ENCODE assay signal across 2 cellular contexts in genomic region chr12:112149596-112149995, GRCh38.
TF ChIP-seq lines count a peak whose summit lies in the region.

No MANE protein-coding gene starts in this region.

TF ChIP-seq in HepG2, 621 proteins besides CTCF, POLR2A, EP300 and RAD21:
- no peak for TF ChIP-seq ATF6 (CRISPR knock-in tag; conservative IDR thresholded peaks at IDR 0.05)
- TF ChIP-seq ZNF225 (CRISPR knock-in tag; IDR thresholded peaks at IDR 0.05): no peak
- TF ChIP-seq SAP130 (CRISPR knock-in tag; IDR thresholded peaks at IDR 0.05; ENCODE audit: low read depth): no peak
- TF ChIP-seq AKAP8 (CRISPR knock-in tag; IDR thresholded peaks at IDR 0.05): no peak
- no peak for TF ChIP-seq TOPORS (CRISPR knock-in tag; IDR thresholded peaks at IDR 0.05)
- TF ChIP-seq FOXP4 (CRISPR knock-in tag; IDR thresholded peaks at IDR 0.05): no peak
- TF ChIP-seq ZNF367 (CRISPR knock-in tag; IDR thresholded peaks at IDR 0.05; ENCODE audit: borderline replicate concordance): no peak
- no peak for TF ChIP-seq SRSF4 (IDR thresholded peaks at IDR 0.05; ENCODE audit: low read depth, low read length, poor library complexity, severe bottlenecking)
- no peak for TF ChIP-seq AHDC1 (CRISPR knock-in tag; IDR thresholded peaks at IDR 0.05; ENCODE audit: borderline replicate concordance)
- TF ChIP-seq TFDP2 (CRISPR knock-in tag; IDR thresholded peaks at IDR 0.05): no peak
- no peak for TF ChIP-seq E2F5 (CRISPR knock-in tag; conservative IDR thresholded peaks at IDR 0.05)
- TF ChIP-seq ZNF780A (CRISPR knock-in tag; IDR thresholded peaks at IDR 0.05): no peak
- no peak for TF ChIP-seq ZNF382 (CRISPR knock-in tag; IDR thresholded peaks at IDR 0.05; ENCODE audit: borderline replicate concordance)
- TF ChIP-seq PCBP1 (IDR thresholded peaks at IDR 0.05; ENCODE audit: borderline replicate concordance, low read depth, low read length): no peak
- no peak for TF ChIP-seq ONECUT2 (CRISPR knock-in tag; IDR thresholded peaks at IDR 0.05)

TF ChIP-seq in HEK293T, 16 proteins besides CTCF, POLR2A, EP300 and RAD21:
- TF ChIP-seq NFRKB (IDR thresholded peaks at IDR 0.05) (no peak), FOXK2 (IDR thresholded peaks at IDR 0.05) (no peak), BHLHE40 (IDR thresholded peaks at IDR 0.05; ENCODE audit: borderline replicate concordance) (no peak), ZNF384 (IDR thresholded peaks at IDR 0.05) (no peak), ELF4 (IDR thresholded peaks at IDR 0.05) (no peak), SP1 (IDR thresholded peaks at IDR 0.05) (no peak), ARNT (IDR thresholded peaks at IDR 0.05) (no peak), FOXA1 (IDR thresholded peaks at IDR 0.05) (no peak), FOXM1 (IDR thresholded peaks at IDR 0.05; ENCODE audit: borderline replicate concordance) (no peak), LEF1 (IDR thresholded peaks at IDR 0.05; ENCODE audit: borderline replicate concordance) (no peak), PKNOX1 (IDR thresholded peaks at IDR 0.05) (no peak), L3MBTL2 (conservative IDR thresholded peaks at IDR 0.05) (no peak), HDGF (IDR thresholded peaks at IDR 0.05; ENCODE audit: borderline replicate concordance) (no peak), CTBP1 (IDR thresholded peaks at IDR 0.05; ENCODE audit: borderline replicate concordance) (no peak), TARDBP (IDR thresholded peaks at IDR 0.05) (no peak), SUZ12 (IDR thresholded peaks at IDR 0.05) (no peak)
